9 cellular contexts compared by ENCODE assay signal in the genomic region with DNA sequence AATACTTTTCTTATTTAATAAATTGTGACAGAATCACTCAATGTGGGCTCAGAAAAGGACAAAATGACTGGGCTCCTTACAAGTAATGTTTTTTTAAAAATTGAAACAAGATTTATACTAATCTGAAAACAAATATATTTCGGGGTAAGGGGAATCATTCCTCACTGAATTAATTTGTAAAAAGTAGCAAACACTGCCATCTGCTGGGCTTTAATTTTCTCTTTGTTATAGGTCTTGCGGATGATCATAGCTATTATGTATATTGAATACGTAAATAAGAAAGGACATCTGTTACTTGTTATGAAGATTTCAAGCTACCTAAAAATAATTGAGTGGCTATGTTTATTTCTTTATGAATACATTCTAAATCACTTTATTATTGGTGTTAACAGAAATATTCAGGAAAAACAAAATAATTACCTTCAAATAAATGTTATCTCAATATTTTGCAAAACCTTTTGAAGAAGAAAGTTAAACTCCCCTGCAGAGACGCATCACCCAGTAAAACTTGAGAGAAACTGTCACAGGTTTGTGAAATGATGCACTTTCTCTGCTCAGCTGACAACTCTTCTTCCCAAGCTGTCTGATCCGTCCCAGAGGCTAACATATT. TPM values are rescaled to one million over a fixed set of nuclear protein-coding genes. Genes with fewer than 3 reads are reported as not detected.
DNase-seq lines count a peak whose midpoint lies in the region; ATAC-seq and TF ChIP-seq lines count a peak whose summit lies in the region.
"Had no signal": no experiment of that assay in that cellular context is flagged by ENCODE, and none has a peak within 500 bp of the region (broad histone marks: within the 10 kb centered on the region; RNA-seq: fewer than 3 reads in every experiment).

No MANE protein-coding gene starts in this region.

- H3K4me3 ChIP-seq in esophagus muscularis mucosa: peak overlapping the region in 2 of 4 donors; percentile 10 to 21
- H3K4me3 ChIP-seq in neural progenitor cell: no peak overlapping the region

- H4K20me1 ChIP-seq in neural progenitor cell (ENCODE audit: low read depth): no peaks in the 10 kb centered on the region

- no peaks in the 10 kb centered on the region for H3K79me2 ChIP-seq in neural progenitor cell (ENCODE audit: low read depth)

- no peaks in the 10 kb centered on the region for H3K9me3 Mint-ChIP-seq in activated CD4-positive, alpha-beta T cell treated with anti-CD3 and anti-CD28 coated beads for 36 hours (ENCODE audit: low read depth)
- H3K9me3 Mint-ChIP-seq in neural progenitor cell: no peaks in the 10 kb centered on the region
- H3K9me3 Mint-ChIP-seq: activated T-cell treated with anti-CD3 and anti-CD28 coated beads, Interleukin-2, amount 50 U/mL, for 72 hours had no signal

- DNase-seq in activated CD4-positive, alpha-beta T cell treated with anti-CD3 and anti-CD28 coated beads for 36 hours: peak; percentile 19
- DNase-seq in activated CD4-positive, alpha-beta T cell treated with anti-CD3 and anti-CD28 coated beads, Interleukin-2, amount 50 U/mL, for 1 hour: no peak
- DNase-seq in NCI-H1092 (lab: John Stamatoyannopoulos, UW) (peak; percentile 69), SKM-1 (lab: John Stamatoyannopoulos, UW; ENCODE audit: unreplicated experiment) (peak; percentile 39), esophagus muscularis mucosa (ENCODE audit: extremely low spot score) (no peak), neural progenitor cell (ENCODE audit: low spot score) (peak; percentile 71), GM19238 (ENCODE audit: insufficient read length, low spot score) (no peak)

- ATAC-seq in activated CD4-positive, alpha-beta T cell treated with anti-CD3 and anti-CD28 coated beads for 36 hours: peak; percentile 28
- no peak for ATAC-seq in GM19328 (IDR thresholded peaks at IDR 0.05; ENCODE audit: unreplicated experiment)

- peaks cover 0 to 11% (median 8%) of the 10 kb centered on the region in 4 donors for H3K4me1 ChIP-seq in esophagus muscularis mucosa
- H3K4me1 ChIP-seq in neural progenitor cell: no peaks in the 10 kb centered on the region

- H3K36me3 ChIP-seq in esophagus muscularis mucosa (no peaks in the 10 kb centered on the region), neural progenitor cell (no peaks in the 10 kb centered on the region)

- H3K4me1 Mint-ChIP-seq in activated CD4-positive, alpha-beta T cell treated with anti-CD3 and anti-CD28 coated beads for 36 hours: peaks cover 10% of the 10 kb centered on the region
- peaks cover 7% of the 10 kb centered on the region for H3K4me1 Mint-ChIP-seq in neural progenitor cell

- no peak for TF ChIP-seq EP300 in esophagus muscularis mucosa (IDR thresholded peaks at IDR 0.05)

- TF ChIP-seq POLR2A in esophagus muscularis mucosa (IDR thresholded peaks at IDR 0.05; ENCODE audit: low read depth): no peak

- H3K4me2 ChIP-seq in neural progenitor cell: no peak overlapping the region

- H3F3A ChIP-seq in neural progenitor cell (ENCODE audit: low read depth): no peaks in the 10 kb centered on the region

- H3K27me3 ChIP-seq in esophagus muscularis mucosa: no peaks in the 10 kb centered on the region
- no peaks in the 10 kb centered on the region for H3K27me3 ChIP-seq in neural progenitor cell

- intact Hi-C loops in activated CD4-positive, alpha-beta T cell treated with anti-CD3 and anti-CD28 coated beads for 36 hours (cut with DNase I, micrococcal nuclease): loop anchor here (1.0 to 5.0 kb wide), 7 partner anchors 7 to 1210 kb away; no protein-coding TSS in a partner anchor
- intact Hi-C loops in esophagus muscularis mucosa (cut with DNase I): loop anchor here (2.0 to 5.0 kb wide), 2 partner anchors 720 to 832 kb away; no protein-coding TSS in a partner anchor

- peak overlapping the region; percentile 76 for H2AFZ ChIP-seq in neural progenitor cell (replicated peaks)

- no peak overlapping the region for H3K9ac ChIP-seq in neural progenitor cell

- no peak overlapping the region for H3K4me3 Mint-ChIP-seq in activated CD4-positive, alpha-beta T cell treated with anti-CD3 and anti-CD28 coated beads for 36 hours
- no peak overlapping the region for H3K4me3 Mint-ChIP-seq in neural progenitor cell

- CTCF ChIA-PET in activated CD4-positive, alpha-beta T cell treated with anti-CD3 and anti-CD28 coated beads for 36 hours (lab: Charles Lee): interaction anchor here (0.7 to 2.8 kb wide), 12 partner anchors 8 to 1203 kb away, joined by 3 to 13 read pairs (median 4); no protein-coding TSS in a partner anchor

- POLR2A ChIA-PET in activated CD4-positive, alpha-beta T cell treated with anti-CD3 and anti-CD28 coated beads for 36 hours (lab: Charles Lee): no interaction called here

- H3K9me3 ChIP-seq in esophagus muscularis mucosa (no peaks in the 10 kb centered on the region), neural progenitor cell (ENCODE audit: low read depth) (no peaks in the 10 kb centered on the region)

- TF ChIP-seq CTCF in esophagus muscularis mucosa (IDR thresholded peaks at IDR 0.05): peak; percentile 61 to 72 (median 63)
- peak; percentile 75 for TF ChIP-seq CTCF in neural progenitor cell (IDR thresholded peaks at IDR 0.05)

- H3K27ac Mint-ChIP-seq in activated CD4-positive, alpha-beta T cell treated with anti-CD3 and anti-CD28 coated beads for 36 hours: no peak overlapping the region
- no peak overlapping the region for H3K27ac Mint-ChIP-seq in neural progenitor cell
- H3K27ac Mint-ChIP-seq: activated T-cell treated with anti-CD3 and anti-CD28 coated beads, Interleukin-2, amount 50 U/mL, for 72 hours had no signal

- peaks cover 19% of the 10 kb centered on the region for H3K27me3 Mint-ChIP-seq in activated CD4-positive, alpha-beta T cell treated with anti-CD3 and anti-CD28 coated beads for 36 hours
- no peaks in the 10 kb centered on the region for H3K27me3 Mint-ChIP-seq in neural progenitor cell (ENCODE audit: insufficient read depth, low read depth)

- H3K27ac ChIP-seq in esophagus muscularis mucosa (replicated peaks in 1 of 4): peak overlapping the region; percentile 34 to 71 (median 38)
- no peak overlapping the region for H3K27ac ChIP-seq in neural progenitor cell

- H3K36me3 Mint-ChIP-seq in activated CD4-positive, alpha-beta T cell treated with anti-CD3 and anti-CD28 coated beads for 36 hours (ENCODE audit: low read depth): no peaks in the 10 kb centered on the region
- no peaks in the 10 kb centered on the region for H3K36me3 Mint-ChIP-seq in neural progenitor cell

- WGBS in esophagus muscularis mucosa: 11% methylated on average over 5 of the region's 5 CpGs

RNA-seq across cellular contexts. Expression of a gene that starts 17.8 kb away (rescaled TPM):
- total RNA-seq in activated CD4-positive, alpha-beta T cell treated with anti-CD3 and anti-CD28 coated beads for 36 hours: under 1 TPM; 0.28 to 0.48 TPM
- total RNA-seq in esophagus muscularis mucosa (10 to 100 TPM in 3 of 4 donors, 1 to 10 TPM in 1; 9.3 to 14.1 (median 12.4) TPM), neural progenitor cell (ENCODE audit: low replicate concordance) (0.68 and 1.1 TPM in 2 replicates)

Comparison
In these comparisons a context has a peak if more than half of its experiments do, and no peak if none do; other contexts are left out.
1. DNase-seq: peak in activated CD4-positive, alpha-beta T cell treated with anti-CD3 and anti-CD28 coated beads for 36 hours (single experiment), NCI-H1092 (single experiment), SKM-1 (single experiment) and neural progenitor cell (single experiment); none in activated CD4-positive, alpha-beta T cell treated with anti-CD3 and anti-CD28 coated beads, Interleukin-2, amount 50 U/mL, for 1 hour (single experiment), esophagus muscularis mucosa (single experiment) and GM19238 (single experiment).